ENCODE assay signal across 1 cellular context in genomic region chr22:38442967-38443674, GRCh38.
TF ChIP-seq lines count a peak whose summit lies in the region.

No MANE protein-coding gene starts in this region.

TF ChIP-seq in HepG2, 621 proteins besides CTCF, POLR2A, EP300 and RAD21:
- TF ChIP-seq NFE2L1 (CRISPR knock-in tag; IDR thresholded peaks at IDR 0.05; ENCODE audit: borderline replicate concordance) (no peak), ZNF652 (CRISPR knock-in tag; IDR thresholded peaks at IDR 0.05; ENCODE audit: borderline replicate concordance, low read depth) (peak; percentile 59; the same call in 1 of the 2 replicates)
